8 cellular contexts compared by ENCODE assay signal in genomic region chr7:73451780-73452398, GRCh38. TPM values are rescaled to one million over a fixed set of nuclear protein-coding genes. Genes with fewer than 3 reads are reported as not detected.
DNase-seq lines count a peak whose midpoint lies in the region; ATAC-seq and TF ChIP-seq lines count a peak whose summit lies in the region.

No MANE protein-coding gene starts in this region.

- intact Hi-C loops in activated CD8-positive, alpha-beta T cell treated with anti-CD3 and anti-CD28 coated beads for 36 hours (cut with micrococcal nuclease) = no loop called here
- intact Hi-C loops in left ventricle myocardium superior (cut with micrococcal nuclease) (loop anchor here (10.0 kb wide), 1 partner anchor 107 kb away; no protein-coding TSS in a partner anchor), sciatic nerve (cut with DNase I) (no loop called here)

- POLR2A ChIA-PET in activated CD8-positive, alpha-beta T cell treated with anti-CD3 and anti-CD28 coated beads for 36 hours (lab: Charles Lee) = interaction anchor here (0.7 to 0.9 kb wide), 2 partner anchors 13 to 67 kb away, joined by 3 read pairs; no protein-coding TSS in a partner anchor

- TF ChIP-seq CTCF in GM10266 (IDR thresholded peaks at IDR 0.05; ENCODE audit: control insufficient read depth, insufficient read depth, low read depth, missing control alignments) = peak; percentile 95
- peak; percentile 98 for TF ChIP-seq CTCF in activated CD8-positive, alpha-beta T cell treated with anti-CD3 and anti-CD28 coated beads for 36 hours (IDR thresholded peaks at IDR 0.05)

- no peak overlapping the region for H3K27ac Mint-ChIP-seq in activated CD8-positive, alpha-beta T cell treated with anti-CD3 and anti-CD28 coated beads for 36 hours

- H3K27me3 Mint-ChIP-seq in activated CD8-positive, alpha-beta T cell treated with anti-CD3 and anti-CD28 coated beads for 36 hours = no peaks in the 10 kb centered on the region

- DNase-seq in ACHN (peak; percentile 72), GM10266 (ENCODE audit: extremely low spot score) (peak; percentile 56), NCI-H2081 (lab: John Stamatoyannopoulos, UW) (peak; percentile 54 to 67), left ventricle myocardium superior (no peak), sciatic nerve (ENCODE audit: low spot score) (no peak), GOT3 (lab: John Stamatoyannopoulos, UW) (no peak)
- DNase-seq in activated CD8-positive, alpha-beta T cell treated with anti-CD3 and anti-CD28 coated beads for 36 hours = no peak
- DNase-seq in stimulated activated CD4-positive, alpha-beta T cell treated with anti-CD3 and anti-CD28 coated beads, Interleukin-4, amount 100 ng/mL, for 1 hour = no peak

- CTCF ChIA-PET in activated CD8-positive, alpha-beta T cell treated with anti-CD3 and anti-CD28 coated beads for 36 hours (lab: Charles Lee) = interaction anchor here (0.6 to 2.5 kb wide), 29 partner anchors 9 to 144 kb away, joined by 3 to 33 read pairs (median 5); partner anchors contain the start of genes FZD9 and NSUN5

- ATAC-seq in activated CD8-positive, alpha-beta T cell treated with anti-CD3 and anti-CD28 coated beads for 36 hours = peak; percentile 84
- ATAC-seq in left ventricle myocardium superior = peak; percentile 71
- ATAC-seq in sciatic nerve = peak; percentile 68

- H3K4me1 Mint-ChIP-seq in activated CD8-positive, alpha-beta T cell treated with anti-CD3 and anti-CD28 coated beads for 36 hours (ENCODE audit: low read depth) = peaks cover 39% of the 10 kb centered on the region

- H3K36me3 Mint-ChIP-seq in activated CD8-positive, alpha-beta T cell treated with anti-CD3 and anti-CD28 coated beads for 36 hours (ENCODE audit: low read depth) = peaks cover 60% of the 10 kb centered on the region

- no peak overlapping the region for H3K4me3 Mint-ChIP-seq in activated CD8-positive, alpha-beta T cell treated with anti-CD3 and anti-CD28 coated beads for 36 hours

- no peaks in the 10 kb centered on the region for H3K9me3 Mint-ChIP-seq in activated CD8-positive, alpha-beta T cell treated with anti-CD3 and anti-CD28 coated beads for 36 hours

- in situ Hi-C loops in ACHN (cut with HindIII; ENCODE audit: low pct_ligation_motif_present, low pct_unique_long_range_greater_than_20kb, low sequenced_read_pairs) = no loop called here

RNA-seq across cellular contexts. Expression of gene FZD9, which starts 18.3 kb away (rescaled TPM):
- total RNA-seq in activated CD8-positive, alpha-beta T cell treated with anti-CD3 and anti-CD28 coated beads for 36 hours = under 1 TPM in 1 of 2 experiments, not detected in 1; 0.43 TPM
- 0.25 TPM for total RNA-seq in left ventricle myocardium superior
- 0.71 TPM for total RNA-seq in sciatic nerve

Comparison
In these comparisons a context has a peak if more than half of its experiments do, and no peak if none do; other contexts are left out.
1. DNase-seq: peak in ACHN (single experiment), GM10266 (single experiment) and NCI-H2081 (2 of 2); none in activated CD8-positive, alpha-beta T cell treated with anti-CD3 and anti-CD28 coated beads for 36 hours (single experiment), left ventricle myocardium superior (single experiment), sciatic nerve (single experiment), GOT3 (single experiment) and stimulated activated CD4-positive, alpha-beta T cell treated with anti-CD3 and anti-CD28 coated beads, Interleukin-4, amount 100 ng/mL, for 1 hour (single experiment).
2. Peak in every context shown above with its lines, with median percentiles within 50 percentile points of each other: ATAC-seq.